In the genomic region with DNA sequence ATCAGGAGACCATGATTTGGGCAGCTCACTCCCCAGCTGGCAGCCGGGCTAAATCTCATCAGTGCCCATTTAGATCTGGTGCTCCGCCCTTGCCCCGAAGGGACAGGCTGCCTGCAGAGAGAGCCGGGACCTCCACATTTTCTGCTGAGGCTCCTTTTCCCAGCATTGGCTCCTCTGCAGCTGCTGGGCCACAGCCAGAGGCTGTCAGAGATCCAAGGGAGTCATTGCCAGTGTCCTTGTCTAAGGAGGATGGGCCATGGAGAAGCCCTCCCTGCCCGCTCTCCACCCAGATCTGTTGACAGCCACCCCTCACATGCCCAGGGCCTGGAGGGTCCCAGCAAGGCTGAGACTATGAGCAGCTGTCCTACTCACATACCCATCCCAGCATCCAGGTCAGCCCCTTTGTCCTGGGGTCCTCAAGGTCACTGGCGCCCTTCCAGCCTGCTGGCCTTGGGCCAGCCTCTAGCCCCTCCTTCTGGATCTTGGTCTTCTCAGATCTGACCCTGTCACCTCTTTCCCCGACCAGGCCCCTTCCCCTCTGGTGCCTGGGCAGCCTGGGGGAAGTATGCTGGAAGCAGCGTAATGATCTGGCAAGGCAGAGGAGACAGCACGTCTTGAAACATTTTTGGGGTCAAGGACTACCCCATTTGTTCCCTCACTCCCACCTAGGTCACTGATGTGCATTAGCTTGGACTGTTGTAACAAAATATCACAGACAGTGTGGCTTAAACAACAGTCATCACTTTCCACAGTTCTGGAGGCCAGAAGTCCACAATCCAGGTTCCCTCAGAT, we compare ENCODE assay signal across 14 cellular contexts.
"Had no signal": no experiment of that assay in that cellular context is flagged by ENCODE, and none has a peak within 500 bp of the region (broad histone marks: within the 10 kb centered on the region; RNA-seq: fewer than 3 reads in every experiment).

No MANE protein-coding gene starts in this region.

- H3K4me3 ChIP-seq: hepatocyte, lower lobe of right lung, neural progenitor cell, pancreas, right lobe of liver, thoracic aorta, transverse colon had no signal

- DNase-seq: erythroblast; foreskin keratinocyte; lower lobe of right lung; mesenchymal stem cell; midbrain; right lobe of liver; stimulated activated CD4-positive, alpha-beta T cell treated with anti-CD3 and anti-CD28 coated beads, Interleukin-4, amount 100 ng/mL, for 1 hour; stimulated activated CD8-positive, alpha-beta memory T cell treated with anti-CD3 and anti-CD28 coated beads, Interleukin-4, amount 100 ng/mL, for 48 hours; stimulated activated naive CD8-positive, alpha-beta T cell treated with anti-CD3 and anti-CD28 coated beads, Interleukin-15, Interleukin-2, amounts not matched to agents 100 U/mL and 50 U/mL, for 24 hours; transverse colon had no signal

- H3K4me2 ChIP-seq: hepatocyte, neural progenitor cell had no signal

- H3K9me3 ChIP-seq: lower lobe of right lung, pancreas, right lobe of liver, thoracic aorta, transverse colon had no signal

- H2AFZ ChIP-seq: hepatocyte, neural progenitor cell had no signal

- H3K27ac ChIP-seq: foreskin keratinocyte, hepatocyte, lower lobe of right lung, neural progenitor cell, pancreas, right lobe of liver, thoracic aorta, transverse colon had no signal

- H3K36me3 ChIP-seq: neural progenitor cell had no signal

- H3K4me1 ChIP-seq: foreskin keratinocyte, lower lobe of right lung, neural progenitor cell, pancreas had no signal

- H3K27me3 ChIP-seq: foreskin keratinocyte, hepatocyte, neural progenitor cell, pancreas, right lobe of liver, transverse colon had no signal

- H3K9ac ChIP-seq: neural progenitor cell had no signal
